ENCODE assay signal across 26 cellular contexts in genomic region chr11:32136654-32137053, GRCh38. TPM values are rescaled to one million over a fixed set of nuclear protein-coding genes. Genes with fewer than 3 reads are reported as not detected.
DNase-seq lines count a peak whose midpoint lies in the region; ATAC-seq, FAIRE-seq and TF ChIP-seq lines count a peak whose summit lies in the region.
"Had no signal": no experiment of that assay in that cellular context is flagged by ENCODE, and none has a peak within 500 bp of the region (broad histone marks: within the 10 kb centered on the region; RNA-seq: fewer than 3 reads in every experiment).

No MANE protein-coding gene starts in this region.

- H3K27ac ChIP-seq in breast epithelium (no peak overlapping the region), astrocyte (ENCODE audit: low read depth, low read length) (peak overlapping the region; percentile 74), hepatocyte (peak overlapping the region; percentile 70), H9 (ENCODE audit: insufficient read length, low read depth, low read length) (no peak overlapping the region)
- H3K27ac ChIP-seq: cardiac muscle cell, lower lobe of right lung, thoracic aorta had no signal

- H3K36me3 ChIP-seq in breast epithelium = no peaks in the 10 kb centered on the region
- H3K36me3 ChIP-seq in astrocyte (ENCODE audit: insufficient read depth, low read length) = no peaks in the 10 kb centered on the region
- H3K36me3 ChIP-seq in hepatocyte (replicated peaks; ENCODE audit: insufficient read depth, low read depth) = no peaks in the 10 kb centered on the region
- H3K36me3 ChIP-seq: cardiac muscle cell, lower lobe of right lung, thoracic aorta had no signal

- H3K23me2 ChIP-seq in H9 (ENCODE audit: insufficient read length, low read depth, low read length, poor library complexity, severe bottlenecking) = no peaks in the 10 kb centered on the region

- no peak overlapping the region for H2BK15ac ChIP-seq in H9 (ENCODE audit: low read depth, low read length)

- no peak overlapping the region for H2BK20ac ChIP-seq in H9 (ENCODE audit: low read depth, low read length, poor library complexity, severe bottlenecking)

- H4K20me1 ChIP-seq in astrocyte (ENCODE audit: insufficient read depth, low read length) (no peaks in the 10 kb centered on the region), hepatocyte (ENCODE audit: insufficient read depth, poor library complexity, severe bottlenecking) (no peaks in the 10 kb centered on the region), H9 (ENCODE audit: control insufficient read depth, insufficient read depth, insufficient read length) (no peaks in the 10 kb centered on the region)

- TF ChIP-seq CTCF in MCF 10A (IDR thresholded peaks at IDR 0.05; ENCODE audit: unreplicated experiment) = no peak
- no peak for TF ChIP-seq CTCF in breast epithelium (IDR thresholded peaks at IDR 0.05)
- no peak for TF ChIP-seq CTCF in astrocyte (IDR thresholded peaks at IDR 0.05; ENCODE audit: insufficient read depth, low read depth, low read length)
- no peak for TF ChIP-seq CTCF in hepatocyte (IDR thresholded peaks at IDR 0.05; ENCODE audit: poor library complexity)
- TF ChIP-seq CTCF in H9 (conservative IDR thresholded peaks at IDR 0.05) = no peak

- no peak overlapping the region for H2AK5ac ChIP-seq in H9 (ENCODE audit: insufficient read length, low read length)

- no peak for FAIRE-seq in astrocyte (lab: Jason Lieb, UNC)
- FAIRE-seq: frontal cortex, H1, small intestine had no signal

- H3K23ac ChIP-seq in H9 (ENCODE audit: insufficient read length, low read depth, low read length) = no peak overlapping the region

- no peak overlapping the region for H4K5ac ChIP-seq in H9 (ENCODE audit: insufficient read length, low read depth, low read length)

- no peak overlapping the region for H4K8ac ChIP-seq in H9 (replicated peaks; ENCODE audit: insufficient read length, low read depth, low read length)

- ATAC-seq in Right ventricle myocardium superior (ENCODE audit: poor library complexity) = no peak
- ATAC-seq in HG02678 (IDR thresholded peaks at IDR 0.05; ENCODE audit: unreplicated experiment) = no peak
- ATAC-seq in HG03025 (IDR thresholded peaks at IDR 0.05; ENCODE audit: low FRiP score, unreplicated experiment) = no peak
- ATAC-seq: activated CD4-positive, CD25-positive, alpha-beta regulatory T cell treated with anti-CD3 and anti-CD28 coated beads, Interleukin-2, amount 50 U/mL, for 24 hours; activated naive CD8-positive, alpha-beta T cell treated with anti-CD3 and anti-CD28 coated beads, Interleukin-2, amount 50 U/mL, for 24 hours; lower lobe of right lung; stimulated activated naive B cell treated with anti-CD40 and anti-IgM and Interleukin-4, amounts not matched to agents 10 μg/mL and 1 μg/mL and 100 μg/mL, for 72 hours had no signal

- WGBS in hepatocyte (ENCODE audit: low lambda C conversion rate, missing lambda C conversion rate) = 91% methylated on average over 3 of the region's 3 CpGs
- no CpG with 5 or more reads among the region's 3 CpGs for WGBS in H9 (ENCODE audit: extremely low coverage, insufficient read length, low lambda C conversion rate)

- no peaks in the 10 kb centered on the region for H3K79me1 ChIP-seq in H9 (ENCODE audit: insufficient read depth, low read depth, low read length, poor library complexity, severe bottlenecking)

- no peak overlapping the region for H3K4ac ChIP-seq in H9 (ENCODE audit: low read depth, low read length)

- no peak overlapping the region for H2BK12ac ChIP-seq in H9 (ENCODE audit: insufficient read length, low read depth, low read length)

- H2BK120ac ChIP-seq in H9 (ENCODE audit: low read depth, low read length, poor library complexity, severe bottlenecking) = no peak overlapping the region

- H3K27me3 Mint-ChIP-seq in MCF 10A (ENCODE audit: insufficient read depth, unreplicated experiment) (no peaks in the 10 kb centered on the region), astrocyte (ENCODE audit: low read depth, unreplicated experiment) (no peaks in the 10 kb centered on the region), H9 (ENCODE audit: low read depth) (peaks cover 4% of the 10 kb centered on the region; the same call in 1 of the 2 replicates)
- H3K27me3 Mint-ChIP-seq: activated naive CD8-positive, alpha-beta T cell treated with anti-CD3 and anti-CD28 coated beads, Interleukin-2, amount 50 U/mL, for 24 hours had no signal

- no peaks in the 10 kb centered on the region for H3K9me2 ChIP-seq in hepatocyte (replicated peaks; ENCODE audit: insufficient read depth)

- H2AFZ ChIP-seq in astrocyte (ENCODE audit: low read depth, low read length) (no peak overlapping the region), hepatocyte (no peak overlapping the region), H9 (ENCODE audit: low read length) (no peak overlapping the region)

- H3K4me3 Mint-ChIP-seq in MCF 10A (ENCODE audit: unreplicated experiment) = no peak overlapping the region
- H3K4me3 Mint-ChIP-seq in astrocyte (ENCODE audit: unreplicated experiment) = no peak overlapping the region
- H3K4me3 Mint-ChIP-seq in H9 = no peak overlapping the region
- H3K4me3 Mint-ChIP-seq: activated CD4-positive, alpha-beta memory T cell treated with anti-CD3 and anti-CD28 coated beads, Interleukin-2, amount 10 ng/mL, durations not matched to agents 7 days and 5 days; activated naive CD8-positive, alpha-beta T cell treated with anti-CD3 and anti-CD28 coated beads, Interleukin-2, amount 50 U/mL, for 24 hours; stimulated activated naive B cell treated with anti-CD40 and anti-IgM and Interleukin-4, amounts not matched to agents 10 μg/mL and 1 μg/mL and 100 μg/mL, for 72 hours had no signal

- CTCF ChIA-PET in MCF 10A (lab: Yijun Ruan, JAX) = interaction anchor here (0.6 to 2.1 kb wide), 4 partner anchors 11 to 904 kb away, joined by 3 to 7 read pairs (median 4); no protein-coding TSS in a partner anchor

- H3T11ph ChIP-seq in H9 (ENCODE audit: low read length) = no peak overlapping the region

- no peaks in the 10 kb centered on the region for H3K9me3 ChIP-seq in breast epithelium
- no peaks in the 10 kb centered on the region for H3K9me3 ChIP-seq in astrocyte (ENCODE audit: insufficient read depth, low read depth, low read length)
- no peaks in the 10 kb centered on the region for H3K9me3 ChIP-seq in hepatocyte (ENCODE audit: low read depth)
- H3K9me3 ChIP-seq in H9 (ENCODE audit: control insufficient read depth, low read depth, low read length) = no peaks in the 10 kb centered on the region
- H3K9me3 ChIP-seq: lower lobe of right lung, thoracic aorta had no signal

- H3K4me1 Mint-ChIP-seq in MCF 10A (ENCODE audit: insufficient read depth, unreplicated experiment) (peaks cover 13% of the 10 kb centered on the region), astrocyte (ENCODE audit: low read depth, unreplicated experiment) (peaks cover 23% of the 10 kb centered on the region), H9 (no peaks in the 10 kb centered on the region)
- H3K4me1 Mint-ChIP-seq: activated CD4-positive, alpha-beta memory T cell treated with anti-CD3 and anti-CD28 coated beads, Interleukin-2, amount 10 ng/mL, durations not matched to agents 7 days and 5 days; activated naive CD8-positive, alpha-beta T cell treated with anti-CD3 and anti-CD28 coated beads, Interleukin-2, amount 50 U/mL, for 24 hours had no signal

- no peaks in the 10 kb centered on the region for H3K4me1 ChIP-seq in breast epithelium
- peaks cover 13% of the 10 kb centered on the region for H3K4me1 ChIP-seq in astrocyte (ENCODE audit: insufficient read depth, low read length)
- no peaks in the 10 kb centered on the region for H3K4me1 ChIP-seq in hepatocyte (ENCODE audit: insufficient read depth)
- no peaks in the 10 kb centered on the region for H3K4me1 ChIP-seq in H9 (ENCODE audit: insufficient read depth, low read length)
- H3K4me1 ChIP-seq: lower lobe of right lung had no signal

- TF ChIP-seq POLR2A in breast epithelium (IDR thresholded peaks at IDR 0.05) = no peak

- H3K18ac ChIP-seq in H9 (ENCODE audit: insufficient read length, low read depth, low read length) = no peak overlapping the region

- no peak overlapping the region for H4K91ac ChIP-seq in H9 (ENCODE audit: insufficient read length, low read depth, low read length)

- H3K27me3 ChIP-seq in breast epithelium (no peaks in the 10 kb centered on the region), astrocyte (ENCODE audit: insufficient read depth, low read length) (no peaks in the 10 kb centered on the region), hepatocyte (no peaks in the 10 kb centered on the region), H9 (ENCODE audit: insufficient read depth, low read length) (no peaks in the 10 kb centered on the region)
- H3K27me3 ChIP-seq: cardiac muscle cell had no signal

- peak overlapping the region; percentile 3 for H3K27ac Mint-ChIP-seq in MCF 10A (ENCODE audit: low read depth, unreplicated experiment)
- peak overlapping the region; percentile 88 for H3K27ac Mint-ChIP-seq in astrocyte (ENCODE audit: unreplicated experiment)
- no peak overlapping the region for H3K27ac Mint-ChIP-seq in H9
- H3K27ac Mint-ChIP-seq: activated CD4-positive, alpha-beta memory T cell treated with anti-CD3 and anti-CD28 coated beads, Interleukin-2, amount 10 ng/mL, durations not matched to agents 7 days and 5 days; activated naive CD8-positive, alpha-beta T cell treated with anti-CD3 and anti-CD28 coated beads, Interleukin-2, amount 50 U/mL, for 24 hours; stimulated activated naive B cell treated with anti-CD40 and anti-IgM and Interleukin-4, amounts not matched to agents 10 μg/mL and 1 μg/mL and 100 μg/mL, for 72 hours had no signal

- no peak overlapping the region for H2BK5ac ChIP-seq in H9 (ENCODE audit: insufficient read length, low read length)

- no peak overlapping the region for H3K14ac ChIP-seq in H9 (ENCODE audit: insufficient read depth, low read length)

- intact Hi-C loops in MCF 10A (cut with micrococcal nuclease) (loop anchor here (1.0 kb wide), 1 partner anchor 48 kb away; no protein-coding TSS in a partner anchor), breast epithelium (cut with DNase I; ENCODE audit: low total_unique reads) (no loop called here), Right ventricle myocardium superior (cut with DNase I) (no loop called here)

- H3K9ac ChIP-seq in astrocyte (ENCODE audit: low read length) = peak overlapping the region; percentile 41
- no peak overlapping the region for H3K9ac ChIP-seq in H9 (ENCODE audit: extremely low read depth, insufficient read length, low read length)

- H3K4me2 ChIP-seq in astrocyte (ENCODE audit: low read length) (peak overlapping the region; percentile 38), hepatocyte (no peak overlapping the region), H9 (ENCODE audit: insufficient read depth, insufficient read length, low read length) (no peak overlapping the region)

- POLR2A ChIA-PET in MCF 10A (lab: Yijun Ruan, JAX) = interaction anchor here (1.2 kb wide), 1 partner anchor 45 kb away, joined by 3 read pairs; no protein-coding TSS in a partner anchor

- H3K36me3 Mint-ChIP-seq in MCF 10A (ENCODE audit: insufficient read depth, unreplicated experiment) (no peaks in the 10 kb centered on the region), astrocyte (ENCODE audit: low read depth, unreplicated experiment) (peaks cover 2% of the 10 kb centered on the region), H9 (ENCODE audit: insufficient read depth in 1 of 3, low read depth in 3 of 3) (no peaks in the 10 kb centered on the region)
- H3K36me3 Mint-ChIP-seq: stimulated activated naive B cell treated with anti-CD40 and anti-IgM and Interleukin-4, amounts not matched to agents 10 μg/mL and 1 μg/mL and 100 μg/mL, for 72 hours had no signal

- DNase-seq in MCF 10A (ENCODE audit: unreplicated experiment) (no peak), breast epithelium (ENCODE audit: low spot score in 2 of 2) (no peak), astrocyte (ENCODE audit: low read depth) (no peak), hepatocyte (ENCODE audit: low spot score) (no peak), Right ventricle myocardium superior (no peak), H9 (no peak)
- DNase-seq: activated CD4-positive, alpha-beta memory T cell treated with anti-CD3 and anti-CD28 coated beads, Interleukin-2, amount 10 ng/mL, durations not matched to agents 7 days and 5 days; activated gamma-delta T cell; activated naive CD8-positive, alpha-beta T cell treated with anti-CD3 and anti-CD28 coated beads, Interleukin-2, amount 50 U/mL, for 24 hours; activated T-cell treated with anti-CD3 and anti-CD28 coated beads for 4 hours; Calu3; islet precursor cell; lower lobe of right lung; MM.1S; NCI-H146; NCI-H524; RPMI8226; small intestine; stimulated activated naive B cell treated with anti-CD40 and anti-IgM and Interleukin-4, amounts not matched to agents 10 μg/mL and 1 μg/mL and 100 μg/mL, for 72 hours had no signal

- H3K9me3 Mint-ChIP-seq in MCF 10A (ENCODE audit: unreplicated experiment) (no peaks in the 10 kb centered on the region), astrocyte (ENCODE audit: unreplicated experiment) (peaks cover 3% of the 10 kb centered on the region), H9 (no peaks in the 10 kb centered on the region)
- H3K9me3 Mint-ChIP-seq: activated CD4-positive, alpha-beta memory T cell treated with anti-CD3 and anti-CD28 coated beads, Interleukin-2, amount 10 ng/mL, durations not matched to agents 7 days and 5 days; activated naive CD8-positive, alpha-beta T cell treated with anti-CD3 and anti-CD28 coated beads, Interleukin-2, amount 50 U/mL, for 24 hours had no signal

- H3K56ac ChIP-seq in H9 (ENCODE audit: insufficient read length, low read depth, low read length) = no peak overlapping the region

- TSS peak; percentile 77 for BruUV-seq in MCF 10A (replicated peaks; lab: Mats Ljungman, UMichigan)

- H3K79me2 ChIP-seq in astrocyte (ENCODE audit: insufficient read depth, low read length) (no peaks in the 10 kb centered on the region), hepatocyte (no peaks in the 10 kb centered on the region), H9 (ENCODE audit: insufficient read depth, low read length) (no peaks in the 10 kb centered on the region; the same call in 1 of the 2 replicates)

- no peak overlapping the region for H3K4me3 ChIP-seq in breast epithelium
- no peak overlapping the region for H3K4me3 ChIP-seq in astrocyte (ENCODE audit: insufficient read depth, low read depth, low read length)
- no peak overlapping the region for H3K4me3 ChIP-seq in hepatocyte
- H3K4me3 ChIP-seq: cardiac muscle cell, lower lobe of right lung, thoracic aorta had no signal

RNA-seq across cellular contexts. Expression of gene RCN1, which starts 45.8 kb away (rescaled TPM):
- 155 and 158 TPM in 2 replicates for total RNA-seq in MCF 10A (2022)
- total RNA-seq in breast epithelium = 10 to 100 TPM; 58.2 to 67.8 (median 61.0) TPM
- 545 and 565 TPM in 2 replicates for total RNA-seq in astrocyte
- 258 and 262 TPM in 2 replicates for total RNA-seq in hepatocyte
- 412 and 473 TPM in 2 replicates for polyA plus RNA-seq in hepatocyte
- total RNA-seq in Right ventricle myocardium superior = 26.6 TPM
- 109 and 114 TPM in 2 replicates for total RNA-seq in H9 (2021)

Comparison
In these comparisons a context has a peak if more than half of its experiments do, and no peak if none do; other contexts are left out.
1. H3K27ac Mint-ChIP-seq: peak in MCF 10A (single experiment) and astrocyte (single experiment); none in H9 (0 of 3).
2. H3K27ac ChIP-seq: peak in astrocyte (single experiment) and hepatocyte (single experiment); none in breast epithelium (0 of 2) and H9 (single experiment).